Comparison of ENCODE assay signal across 8 cellular contexts in genomic region chr1:203290261-203291089, GRCh38.
A peak's percentile ranks its signal among the peaks of the same experiment; 100 is the strongest.
DNase-seq lines count a peak whose midpoint lies in the region; ATAC-seq lines count a peak whose summit lies in the region.

No MANE protein-coding gene starts in this region.

- peak overlapping the region; percentile 80 for H3K4me3 Mint-ChIP-seq in memory B cell

- no peaks in the 10 kb centered on the region for H3K9me3 Mint-ChIP-seq in memory B cell

- peak overlapping the region; percentile 97 for H3K27ac Mint-ChIP-seq in memory B cell

- peaks cover 62% of the 10 kb centered on the region for H3K4me1 Mint-ChIP-seq in memory B cell

- H3K36me3 Mint-ChIP-seq in memory B cell, result no peaks in the 10 kb centered on the region

- DNase-seq in NCI-H345 (lab: John Stamatoyannopoulos, UW), result peak; percentile 93
- DNase-seq in activated CD8-positive, alpha-beta memory T cell treated with anti-CD3 and anti-CD28 coated beads for 4 hours (ENCODE audit: low read depth in 2 of 2), result peak; percentile 95
- peak; percentile 97 for DNase-seq in effector CD4-positive, alpha-beta T cell
- DNase-seq in memory B cell (ENCODE audit: low spot score in 2 of 2), result peak; percentile 95 to 96
- peak; percentile 93 to 96 (median 94) for DNase-seq in stimulated activated CD4-positive, alpha-beta T cell treated with anti-CD3 and anti-CD28 coated beads, TNF-alpha, amount 100 ng/mL, for 4 hours (ENCODE audit: low read depth in 3 of 3)
- no peak for DNase-seq in NCI-H226

- H3K27me3 Mint-ChIP-seq in memory B cell, result no peaks in the 10 kb centered on the region

- ATAC-seq in GM18517 (IDR thresholded peaks at IDR 0.05; ENCODE audit: unreplicated experiment) (peak; percentile 27), HG03064 (IDR thresholded peaks at IDR 0.05; ENCODE audit: low read depth, unreplicated experiment) (peak; percentile 34), memory B cell (ENCODE audit: low read depth) (peak; percentile 50)
